13 cellular contexts compared by ENCODE assay signal in the genomic region with DNA sequence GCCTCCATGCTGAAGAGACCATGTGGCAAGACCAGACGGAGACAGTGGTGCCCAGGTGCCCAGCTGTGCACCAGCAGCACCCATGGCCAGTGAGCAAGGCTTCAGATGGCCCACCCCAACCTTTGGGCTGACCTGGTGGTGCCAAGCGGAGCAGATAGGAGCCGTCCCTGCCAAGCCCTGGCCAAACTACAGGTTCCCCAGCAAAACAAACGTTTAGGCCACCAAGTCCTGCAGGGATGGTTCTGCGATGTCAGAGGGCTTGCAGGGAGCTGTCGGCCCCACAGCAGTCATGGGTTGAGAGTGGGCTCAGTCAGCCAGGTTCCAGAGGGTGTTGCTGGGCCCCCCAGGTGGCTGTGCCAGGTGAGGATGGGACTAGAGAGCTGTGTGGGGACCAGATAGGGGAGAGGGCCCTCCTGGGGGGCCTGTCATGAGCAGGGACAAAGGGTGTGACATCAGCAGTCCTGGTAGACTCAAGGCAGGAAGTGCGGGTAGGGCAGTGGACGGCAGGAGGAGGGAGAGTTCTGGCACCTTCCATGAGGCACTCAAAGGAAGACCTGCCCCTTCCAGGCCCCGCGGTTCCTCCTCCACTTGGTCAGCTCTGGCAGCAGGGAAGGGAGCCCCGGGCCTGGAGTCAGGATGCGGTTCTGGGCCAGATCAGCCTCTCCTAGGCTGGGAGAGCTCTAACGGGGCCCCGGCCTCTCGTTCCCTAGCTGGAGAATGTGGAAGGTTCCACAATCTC.
"Had no signal": no experiment of that assay in that cellular context is flagged by ENCODE, and none has a peak within 500 bp of the region (broad histone marks: within the 10 kb centered on the region; RNA-seq: fewer than 3 reads in every experiment).

No MANE protein-coding gene starts in this region.

- H3K4me1 Mint-ChIP-seq: activated B cell treated with CpG ODN at 0.5 μM for 24 hours; activated CD4-positive, alpha-beta T cell treated with anti-CD3 and anti-CD28 coated beads, Interleukin-2, amount 10 ng/mL, durations not matched to agents 7 days and 5 days had no signal

- H2AFZ ChIP-seq: parathyroid adenoma had no signal

- H3K79me2 ChIP-seq: parathyroid adenoma had no signal

- H3K9me3 ChIP-seq: heart right ventricle, left lung, uterus had no signal

- ATAC-seq: left lung had no signal

- H3K4me3 Mint-ChIP-seq: activated B cell treated with CpG ODN at 0.5 μM for 24 hours; activated CD4-positive, alpha-beta T cell treated with anti-CD3 and anti-CD28 coated beads, Interleukin-2, amount 10 ng/mL, durations not matched to agents 7 days and 5 days; nephron progenitor cell; T-helper 1 cell treated with Interleukin-12 subunit alpha and Interleukin-12 subunit beta and Interleukin-4 antibody, amounts not matched to agents 30 μg/mL and 1 μg/mL, for 36 hours had no signal

- H3K36me3 ChIP-seq: cardiac muscle cell, heart right ventricle, uterus had no signal

- H3K9ac ChIP-seq: parathyroid adenoma had no signal

- H3K27me3 ChIP-seq: cardiac muscle cell, heart right ventricle, left lung, uterus had no signal

- H3K9me3 Mint-ChIP-seq: activated B cell treated with CpG ODN at 0.5 μM for 24 hours; activated CD4-positive, alpha-beta T cell treated with anti-CD3 and anti-CD28 coated beads, Interleukin-2, amount 10 ng/mL, durations not matched to agents 7 days and 5 days; T-helper 1 cell treated with Interleukin-12 subunit alpha and Interleukin-12 subunit beta and Interleukin-4 antibody, amounts not matched to agents 30 μg/mL and 1 μg/mL, for 36 hours had no signal

- H3K4me3 ChIP-seq: cardiac muscle cell, heart right ventricle, left lung, uterus had no signal

- H3K4me1 ChIP-seq: left lung, parathyroid adenoma, uterus had no signal

- DNase-seq: activated B cell treated with CpG ODN at 0.5 μM for 24 hours; activated CD4-positive, alpha-beta T cell treated with anti-CD3 and anti-CD28 coated beads, Interleukin-2, amount 10 ng/mL, durations not matched to agents 7 days and 5 days; activated gamma-delta T cell treated with Interleukin-2 at 50 U/mL for 16 hours; heart right ventricle; left lung; nephron progenitor cell; retina; stimulated activated CD4-positive, alpha-beta T cell treated with anti-CD3 and anti-CD28 coated beads, Interleukin-15, amount 100 ng/mL, for 24 hours; stimulated activated CD4-positive, alpha-beta T cell treated with anti-CD3 and anti-CD28 coated beads, Interleukin-4, amount 100 ng/mL, for 24 hours; uterus had no signal

- H3K27ac ChIP-seq: cardiac muscle cell, heart right ventricle, left lung, parathyroid adenoma, uterus had no signal

- H3K27ac Mint-ChIP-seq: activated B cell treated with CpG ODN at 0.5 μM for 24 hours; activated CD4-positive, alpha-beta T cell treated with anti-CD3 and anti-CD28 coated beads, Interleukin-2, amount 10 ng/mL, durations not matched to agents 7 days and 5 days; nephron progenitor cell; T-helper 1 cell treated with Interleukin-12 subunit alpha and Interleukin-12 subunit beta and Interleukin-4 antibody, amounts not matched to agents 30 μg/mL and 1 μg/mL, for 36 hours had no signal

- H3K27me3 Mint-ChIP-seq: activated B cell treated with CpG ODN at 0.5 μM for 24 hours; activated CD4-positive, alpha-beta T cell treated with anti-CD3 and anti-CD28 coated beads, Interleukin-2, amount 10 ng/mL, durations not matched to agents 7 days and 5 days had no signal
